In genomic region chr3:18379647-18380046, GRCh38 we compare ENCODE assay signal across 1 cellular context.
TF ChIP-seq lines count a peak whose summit lies in the region.

No MANE protein-coding gene starts in this region.

TF ChIP-seq in GM23338, 12 proteins besides CTCF, POLR2A, EP300 and RAD21:
- TF ChIP-seq REST (IDR thresholded peaks at IDR 0.05; ENCODE audit: unreplicated experiment): no peak
TF ChIP-seq in GM23338: peak in this region for 0.
